8 cellular contexts compared by ENCODE assay signal in the genomic region with DNA sequence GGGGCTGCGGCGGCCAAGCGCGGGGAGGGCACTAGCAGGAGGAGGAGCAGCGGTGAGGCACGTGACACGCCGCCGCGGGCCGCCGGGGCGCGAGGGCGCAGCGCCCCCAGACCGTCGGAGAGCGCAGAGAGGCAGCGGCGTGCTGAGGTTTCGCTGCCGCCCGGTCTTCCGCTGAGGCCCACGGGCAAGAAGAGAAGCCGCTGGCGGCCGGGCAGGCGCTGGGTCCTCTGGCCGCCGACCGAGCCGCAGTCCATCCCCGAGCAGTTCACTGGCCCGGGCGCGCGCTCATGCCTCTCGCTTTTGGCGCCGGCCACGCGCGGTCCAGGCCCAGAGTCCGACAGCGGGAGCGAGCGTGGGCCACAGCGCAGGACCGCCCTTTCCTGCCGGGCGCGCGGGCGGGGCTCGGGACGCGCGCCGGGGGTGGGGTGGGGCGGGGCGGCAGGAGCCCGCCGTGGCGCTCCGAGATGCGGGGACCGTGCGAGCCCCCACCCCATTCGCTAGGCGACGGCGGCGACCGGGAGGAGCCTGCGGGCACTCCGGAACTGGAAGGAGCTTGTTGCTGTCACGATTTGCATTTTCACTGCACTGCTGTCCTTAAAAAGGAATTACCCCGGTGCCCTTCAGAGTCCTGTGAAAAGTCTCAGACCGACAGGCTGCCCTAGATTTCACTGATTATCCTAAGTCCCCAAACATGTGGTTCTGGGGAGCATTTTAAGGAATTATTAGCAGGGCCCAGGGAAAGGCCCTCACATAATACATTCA. TPM values are rescaled to one million over a fixed set of nuclear protein-coding genes. Genes with fewer than 3 reads are reported as not detected.
DNase-seq lines count a peak whose midpoint lies in the region; ATAC-seq and TF ChIP-seq lines count a peak whose summit lies in the region.

MCUR1 (minus strand) TSS at position 382 of the 762 bp plus-strand sequence; CDS start at position 254, 128 bp downstream.

- H3K4me3 ChIP-seq in HUES6 (ENCODE audit: low read depth, low read length): peak within 1 kb of the TSS; percentile 61
- peak within 1 kb of the TSS; percentile 86 for H3K4me3 ChIP-seq in OCI-LY7 (ENCODE audit: low read depth, low read length, poor library complexity, severe bottlenecking)
- H3K4me3 ChIP-seq in mucosa of rectum (ENCODE audit: low read length in 2 of 2): peak within 1 kb of the TSS; percentile 78 to 86

- DNase-seq in DMS114 treated with DMSO at 0.1 percent for 48 hours (lab: John Stamatoyannopoulos, UW; ENCODE audit: unreplicated experiment) (peak; percentile 85), OCI-LY7 (ENCODE audit: low spot score) (peak; percentile 94), activated T-cell treated with anti-CD3 and anti-CD28 coated beads for 48 hours (ENCODE audit: low read depth) (peak; percentile 81), erythroblast (lab: John Stamatoyannopoulos, UW) (peak; percentile 90 to 91)
- DNase-seq in stimulated activated CD8-positive, alpha-beta memory T cell treated with anti-CD3 and anti-CD28 coated beads, Interleukin-4, amount 100 ng/mL, for 4 hours (ENCODE audit: low read depth in 2 of 2, low spot score in 1 of 2): peak; percentile 37 to 66

- POLR2A ChIA-PET in OCI-LY7 (lab: Charles Lee): interaction anchor here (0.6 to 2.2 kb wide), 8 partner anchors 9 to 296 kb away, joined by 3 to 8 read pairs (median 4); no protein-coding TSS in a partner anchor

- intact Hi-C loops in OCI-LY7 (cut with micrococcal nuclease; ENCODE audit: unreplicated experiment): loop anchor here (1.0 to 10.0 kb wide), 6 partner anchors 102 to 487 kb away; partner anchors contain the start of genes GFOD1, NOL7, SIRT5 and TBC1D7

- H3K79me2 ChIP-seq in OCI-LY7 (ENCODE audit: insufficient read depth, low read depth, low read length): peaks cover 40% of the 10 kb centered on the region

- H3K36me3 ChIP-seq in HUES6 (ENCODE audit: control insufficient read depth, insufficient read depth, low read length): 0 out of 2 replicates have a peak, but pooled peaks cover 2% of the 10 kb centered on the region
- peaks cover 2% of the 10 kb centered on the region for H3K36me3 ChIP-seq in OCI-LY7 (ENCODE audit: insufficient read depth, low read length)
- no peaks in the 10 kb centered on the region for H3K36me3 ChIP-seq in mucosa of rectum (ENCODE audit: control insufficient read depth in 2 of 2, insufficient read depth in 2 of 2, low read length in 2 of 2)

- no peaks in the 10 kb centered on the region for H3K27me3 ChIP-seq in HUES6 (ENCODE audit: control insufficient read depth, insufficient read depth, low read length)
- no peaks in the 10 kb centered on the region for H3K27me3 ChIP-seq in mucosa of rectum (ENCODE audit: control insufficient read depth in 2 of 2, insufficient read depth in 2 of 2, low read length in 2 of 2)

- peak within 1 kb of the TSS; percentile 85 for H3K9ac ChIP-seq in HUES6 (ENCODE audit: low read length)
- H3K9ac ChIP-seq in mucosa of rectum (ENCODE audit: low read depth in 1 of 2, low read length in 2 of 2): peak within 1 kb of the TSS; percentile 77 to 81

- H3K4me1 ChIP-seq in HUES6 (ENCODE audit: control insufficient read depth, insufficient read depth, low read length) (peaks cover 16% of the 10 kb centered on the region; the same call in 1 of the 2 replicates), OCI-LY7 (ENCODE audit: insufficient read depth, low read length, poor library complexity, severe bottlenecking) (peaks cover 30% of the 10 kb centered on the region), mucosa of rectum (ENCODE audit: control insufficient read depth in 2 of 2, insufficient read depth in 2 of 2, low read length in 2 of 2) (peaks cover 30 to 35% of the 10 kb centered on the region in 2 donors)

- peak; percentile 77 for ATAC-seq in GM21423 (IDR thresholded peaks at IDR 0.05; ENCODE audit: unreplicated experiment)

- H3K9me2 ChIP-seq in OCI-LY7 (ENCODE audit: insufficient read depth, low read length): no peaks in the 10 kb centered on the region

- CTCF ChIA-PET in OCI-LY7 (lab: Charles Lee; ENCODE audit: unreplicated experiment): interaction anchor here (0.6 to 1.0 kb wide), 2 partner anchors 253 to 1797 kb away, joined by 3 read pairs; no protein-coding TSS in a partner anchor

- H3K9me3 ChIP-seq in HUES6 (ENCODE audit: control insufficient read depth, insufficient read depth, low read depth, low read length) (no peaks in the 10 kb centered on the region), OCI-LY7 (ENCODE audit: low read length) (no peaks in the 10 kb centered on the region), mucosa of rectum (ENCODE audit: control insufficient read depth in 2 of 2, low read length in 2 of 2) (no peaks in the 10 kb centered on the region)

- BruUV-seq in OCI-LY7 (replicated peaks; lab: Mats Ljungman, UMichigan): no TSS peak

- peaks cover 16% of the 10 kb centered on the region for H4K20me1 ChIP-seq in OCI-LY7 (ENCODE audit: insufficient read depth, low read length)

- peak; percentile 38; the same call in 1 of the 2 replicates for TF ChIP-seq CTCF in OCI-LY7 (conservative IDR thresholded peaks at IDR 0.05; ENCODE audit: low read length)

- H3K27ac ChIP-seq in HUES6 (ENCODE audit: low read depth, low read length): peak within 1 kb of the TSS; percentile 63
- peak within 1 kb of the TSS; percentile 87 for H3K27ac ChIP-seq in OCI-LY7 (ENCODE audit: low read depth, low read length, poor library complexity, severe bottlenecking)
- peak within 1 kb of the TSS; percentile 95 to 97 for H3K27ac ChIP-seq in mucosa of rectum (ENCODE audit: low read depth in 2 of 2, low read length in 2 of 2)

- peak within 1 kb of the TSS; percentile 95 for H2AFZ ChIP-seq in OCI-LY7 (ENCODE audit: low read length)

- peak; percentile 79 for TF ChIP-seq POLR2A in erythroblast (IDR thresholded peaks at IDR 0.05; ENCODE audit: low read length)

- H3K4me2 ChIP-seq in OCI-LY7 (ENCODE audit: low read length): peak within 1 kb of the TSS; percentile 88

RNA-seq across cellular contexts. Expression of gene MCUR1, which starts in this region (rescaled TPM):
- total RNA-seq in OCI-LY7 (2014; rRNA removed; shearing (Covaris generic)): 11.9 and 17.3 TPM in 2 replicates
- total RNA-seq in OCI-LY7 (2022): 31.1 and 32.4 TPM in 2 replicates

Comparison
In these comparisons a context has a peak if more than half of its experiments do, and no peak if none do; other contexts are left out.
1. Peak in every context shown above with its lines: DNase-seq, ATAC-seq, H3K4me3 ChIP-seq and H3K27ac ChIP-seq.